ENCODE assay signal across 16 cellular contexts in genomic region chr2:215696998-215697397, GRCh38.
"Had no signal": no experiment of that assay in that cellular context is flagged by ENCODE, and none has a peak within 500 bp of the region (broad histone marks: within the 10 kb centered on the region; RNA-seq: fewer than 3 reads in every experiment).

No MANE protein-coding gene starts in this region.

- H3K9me3 ChIP-seq: transverse colon had no signal

- H3K4me3 Mint-ChIP-seq: activated CD4-positive, alpha-beta memory T cell treated with anti-CD3 and anti-CD28 coated beads for 36 hours; activated T-cell treated with anti-CD3 and anti-CD28 coated beads, Interleukin-2, amount 50 U/mL, for 4 hours; natural killer cell treated with Interleukin-12 subunit alpha and Interleukin-12 subunit beta and Interleukin-15 and Interleukin-18, amount 100 ng/mL, for 72 hours had no signal

- H2AFZ ChIP-seq: hepatocyte had no signal

- H3K4me3 ChIP-seq: hepatocyte, left ventricle myocardium inferior, right atrium auricular region, transverse colon had no signal

- H3K27ac ChIP-seq: hepatocyte, left ventricle myocardium inferior, right atrium auricular region, transverse colon had no signal

- H3K27me3 ChIP-seq: hepatocyte, right atrium auricular region, transverse colon had no signal

- H3K27ac Mint-ChIP-seq: activated CD4-positive, alpha-beta memory T cell treated with anti-CD3 and anti-CD28 coated beads for 36 hours; activated naive CD4-positive, alpha-beta T cell treated with anti-CD3 and anti-CD28 coated beads, Interleukin-2, amount 50 U/mL, for 72 hours; natural killer cell treated with Interleukin-12 subunit alpha and Interleukin-12 subunit beta and Interleukin-15 and Interleukin-18, amount 100 ng/mL, for 72 hours had no signal

- H3K36me3 ChIP-seq: left ventricle myocardium inferior, right atrium auricular region, transverse colon had no signal

- H3K79me2 ChIP-seq: hepatocyte had no signal

- DNase-seq: activated CD4-positive, alpha-beta memory T cell treated with anti-CD3 and anti-CD28 coated beads for 36 hours; activated effector memory CD4-positive, alpha-beta T cell treated with anti-CD3 and anti-CD28 coated beads, Interleukin-2, amount 50 U/mL, for 16 hours; activated T-cell treated with anti-CD3 and anti-CD28 coated beads, Interleukin-2, amount 50 U/mL, for 4 hours; kidney; left ventricle myocardium inferior; posterior cingulate gyrus; small intestine; stimulated activated CD4-positive, alpha-beta T cell treated with anti-CD3 and anti-CD28 coated beads, Interleukin-4, amount 100 ng/mL, for 4 hours; stimulated activated CD8-positive, alpha-beta memory T cell treated with anti-CD3 and anti-CD28 coated beads, Interleukin-4, amount 100 ng/mL, for 48 hours; stimulated activated naive CD8-positive, alpha-beta T cell treated with anti-CD3 and anti-CD28 coated beads, Interleukin-15, Interleukin-2, amounts not matched to agents 100 U/mL and 50 U/mL, for 24 hours; T-helper 9 cell; transverse colon had no signal

- H3K9me3 Mint-ChIP-seq: activated CD4-positive, alpha-beta memory T cell treated with anti-CD3 and anti-CD28 coated beads for 36 hours; activated T-cell treated with anti-CD3 and anti-CD28 coated beads, Interleukin-2, amount 50 U/mL, for 4 hours; natural killer cell treated with Interleukin-12 subunit alpha and Interleukin-12 subunit beta and Interleukin-15 and Interleukin-18, amount 100 ng/mL, for 72 hours had no signal

- H3K36me3 Mint-ChIP-seq: activated CD4-positive, alpha-beta memory T cell treated with anti-CD3 and anti-CD28 coated beads for 36 hours; natural killer cell treated with Interleukin-12 subunit alpha and Interleukin-12 subunit beta and Interleukin-15 and Interleukin-18, amount 100 ng/mL, for 72 hours had no signal

- H3K27me3 Mint-ChIP-seq: activated CD4-positive, alpha-beta memory T cell treated with anti-CD3 and anti-CD28 coated beads for 36 hours had no signal

- H3K4me2 ChIP-seq: hepatocyte had no signal
